In the genomic region with DNA sequence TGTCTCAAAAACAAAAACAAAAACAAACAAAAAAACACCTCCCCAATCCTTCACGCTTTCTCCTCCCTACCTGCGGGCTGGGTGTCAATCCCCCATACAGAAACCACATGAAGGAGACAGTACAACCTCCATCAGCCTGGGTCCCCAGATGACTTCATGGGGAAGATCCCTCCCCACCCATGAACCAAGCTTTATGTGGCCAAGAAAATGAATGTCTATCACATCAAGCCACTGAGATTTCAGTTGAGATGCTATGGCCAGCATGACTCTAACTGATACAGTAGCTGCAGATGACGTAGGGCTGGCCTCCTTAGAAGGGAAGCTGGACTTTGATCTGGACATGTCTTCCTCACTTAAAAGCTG, we compare ENCODE assay signal across 14 cellular contexts. TPM values are rescaled to one million over a fixed set of nuclear protein-coding genes. Genes with fewer than 3 reads are reported as not detected.
A peak's percentile ranks its signal among the peaks of the same experiment; 100 is the strongest.
DNase-seq lines count a peak whose midpoint lies in the region; ATAC-seq and TF ChIP-seq lines count a peak whose summit lies in the region.
"Had no signal": no experiment of that assay in that cellular context is flagged by ENCODE, and none has a peak within 500 bp of the region (broad histone marks: within the 10 kb centered on the region; RNA-seq: fewer than 3 reads in every experiment).

No MANE protein-coding gene starts in this region.

- no peak overlapping the region for H3K4me3 Mint-ChIP-seq in activated CD8-positive, alpha-beta T cell treated with anti-CD3 and anti-CD28 coated beads for 36 hours
- H3K4me3 Mint-ChIP-seq in natural killer cell: no peak overlapping the region

- H3K27ac Mint-ChIP-seq in activated CD8-positive, alpha-beta T cell treated with anti-CD3 and anti-CD28 coated beads for 36 hours: no peak overlapping the region
- no peak overlapping the region for H3K27ac Mint-ChIP-seq in natural killer cell

- H3K27me3 Mint-ChIP-seq in activated CD8-positive, alpha-beta T cell treated with anti-CD3 and anti-CD28 coated beads for 36 hours: no peaks in the 10 kb centered on the region
- H3K27me3 Mint-ChIP-seq in natural killer cell (ENCODE audit: low read depth in 2 of 2): peaks cover 9% of the 10 kb centered on the region in 2 donors

- POLR2A ChIA-PET in activated CD8-positive, alpha-beta T cell treated with anti-CD3 and anti-CD28 coated beads for 36 hours (lab: Charles Lee): interaction anchor here (0.7 to 1.2 kb wide), 4 partner anchors 11 to 226 kb away, joined by 3 read pairs; no protein-coding TSS in a partner anchor

- H3K27ac ChIP-seq in left ventricle myocardium inferior (replicated peaks): peak overlapping the region; percentile 24
- H3K27ac ChIP-seq in aorta (ENCODE audit: low read depth in 1 of 2, low read length in 2 of 2): peak overlapping the region; percentile 84
- H3K27ac ChIP-seq in right atrium auricular region: peak overlapping the region in 1 of 2 donors; percentile 53

- H3K9me3 ChIP-seq in left ventricle myocardium inferior (replicated peaks): peaks cover 3% of the 10 kb centered on the region
- no peaks in the 10 kb centered on the region for H3K9me3 ChIP-seq in aorta (ENCODE audit: control insufficient read depth, low read length)
- H3K9me3 ChIP-seq in right atrium auricular region: peaks cover 0 to 1% of the 10 kb centered on the region in 2 donors

- H3K9me3 Mint-ChIP-seq in activated CD8-positive, alpha-beta T cell treated with anti-CD3 and anti-CD28 coated beads for 36 hours: no peaks in the 10 kb centered on the region
- no peaks in the 10 kb centered on the region for H3K9me3 Mint-ChIP-seq in natural killer cell

- ATAC-seq in left ventricle myocardium superior (no peak), natural killer cell (peak in 2 of 3 donors; percentile 6 to 38), aorta (ENCODE audit: low FRiP score) (no peak), Right ventricle myocardium inferior (no peak)
- ATAC-seq in activated CD8-positive, alpha-beta T cell treated with anti-CD3 and anti-CD28 coated beads for 36 hours: peak; percentile 40

- peaks cover 12% of the 10 kb centered on the region for H3K4me1 Mint-ChIP-seq in activated CD8-positive, alpha-beta T cell treated with anti-CD3 and anti-CD28 coated beads for 36 hours (ENCODE audit: low read depth)
- H3K4me1 Mint-ChIP-seq in natural killer cell: peaks cover 0 to 17% of the 10 kb centered on the region in 2 donors

- intact Hi-C loops in left ventricle myocardium inferior (cut with micrococcal nuclease): loop anchor here (10.0 kb wide), 1 partner anchor 53 kb away; no protein-coding TSS in a partner anchor
- intact Hi-C loops in left ventricle myocardium superior (cut with micrococcal nuclease): loop anchor here (5.0 kb wide), 1 partner anchor 56 kb away; no protein-coding TSS in a partner anchor
- intact Hi-C loops in activated CD8-positive, alpha-beta T cell treated with anti-CD3 and anti-CD28 coated beads for 36 hours (cut with micrococcal nuclease): no loop called here
- intact Hi-C loops in natural killer cell (cut with micrococcal nuclease): no loop called here
- intact Hi-C loops in aorta (cut with DNase I): loop anchor here in 1 of 2 donors (2.0 kb wide), 1 partner anchor 15 kb away; no protein-coding TSS in a partner anchor
- intact Hi-C loops in Right ventricle myocardium inferior (cut with DNase I): no loop called here

- CTCF ChIA-PET in activated CD8-positive, alpha-beta T cell treated with anti-CD3 and anti-CD28 coated beads for 36 hours (lab: Charles Lee): interaction anchor here (0.8 to 11.6 kb wide), 8 partner anchors 8 to 330 kb away, joined by 3 to 136 read pairs (median 6); partner anchors contain the start of genes BNIP5 and MAPK14

- H3K4me1 ChIP-seq in left ventricle myocardium inferior (peaks cover 30% of the 10 kb centered on the region), aorta (ENCODE audit: control insufficient read depth in 1 of 2, insufficient read depth in 2 of 2, low read length in 2 of 2) (no peaks in the 10 kb centered on the region), right atrium auricular region (peaks cover 0 to 20% of the 10 kb centered on the region in 2 donors)

- TF ChIP-seq CTCF in left ventricle myocardium inferior (IDR thresholded peaks at IDR 0.05; ENCODE audit: borderline replicate concordance): no peak
- no peak for TF ChIP-seq CTCF in activated CD8-positive, alpha-beta T cell treated with anti-CD3 and anti-CD28 coated beads for 36 hours (IDR thresholded peaks at IDR 0.05)
- TF ChIP-seq CTCF in natural killer cell (IDR thresholded peaks at IDR 0.05): no peak
- TF ChIP-seq CTCF in right atrium auricular region (IDR thresholded peaks at IDR 0.05): no peak

- no peaks in the 10 kb centered on the region for H3K36me3 ChIP-seq in left ventricle myocardium inferior
- no peaks in the 10 kb centered on the region for H3K36me3 ChIP-seq in aorta (ENCODE audit: control insufficient read depth in 1 of 2, insufficient read depth in 2 of 2, low read length in 1 of 2)
- no peaks in the 10 kb centered on the region for H3K36me3 ChIP-seq in right atrium auricular region

- 78 to 79% methylated on average over 3 of the region's 3 CpGs for WGBS in aorta, 2 donors

- no peak for DNase-seq in left ventricle myocardium inferior
- DNase-seq in left ventricle myocardium superior: no peak
- peak; percentile 30 for DNase-seq in activated CD8-positive, alpha-beta T cell treated with anti-CD3 and anti-CD28 coated beads for 36 hours
- no peak for DNase-seq in natural killer cell
- DNase-seq in aorta: peak in 1 of 2 donors; percentile 5
- no peak for DNase-seq in NCI-H2227 treated with DMSO at 0.1 percent for 48 hours (lab: John Stamatoyannopoulos, UW)
- DNase-seq in right atrium auricular region (ENCODE audit: low spot score): no peak
- no peak for DNase-seq in Right ventricle myocardium inferior (ENCODE audit: missing footprints)
- DNase-seq: activated CD8-positive, alpha-beta memory T cell treated with anti-CD3 and anti-CD28 coated beads, Interleukin-2, amount 50 U/mL, for 48 hours; NCI-H1048; NCI-H524 treated with DMSO at 0.1 percent for 48 hours had no signal

- H3K4me3 ChIP-seq in left ventricle myocardium inferior: no peak overlapping the region
- no peak overlapping the region for H3K4me3 ChIP-seq in aorta (ENCODE audit: low read length in 2 of 2)
- H3K4me3 ChIP-seq in right atrium auricular region: no peak overlapping the region

- no peaks in the 10 kb centered on the region for H3K36me3 Mint-ChIP-seq in activated CD8-positive, alpha-beta T cell treated with anti-CD3 and anti-CD28 coated beads for 36 hours (ENCODE audit: low read depth)
- H3K36me3 Mint-ChIP-seq in natural killer cell: no peaks in the 10 kb centered on the region

- peaks cover 63% of the 10 kb centered on the region for H3K27me3 ChIP-seq in left ventricle myocardium inferior (ENCODE audit: low read depth)
- H3K27me3 ChIP-seq in aorta (ENCODE audit: control insufficient read depth in 1 of 2, insufficient read depth in 2 of 2, low read length in 1 of 2): no peaks in the 10 kb centered on the region
- no peaks in the 10 kb centered on the region for H3K27me3 ChIP-seq in right atrium auricular region

RNA-seq across cellular contexts. Expression of gene BNIP5, which starts 21.2 kb away (rescaled TPM):
- not detected for total RNA-seq in left ventricle myocardium inferior
- not detected for total RNA-seq in left ventricle myocardium superior
- not detected for total RNA-seq in activated CD8-positive, alpha-beta T cell treated with anti-CD3 and anti-CD28 coated beads for 36 hours
- total RNA-seq in natural killer cell: not detected
- total RNA-seq in aorta: not detected
- 1 to 10 TPM in 1 of 2 donors, not detected in 1; 2.3 TPM for polyA plus RNA-seq in aorta
- total RNA-seq in right atrium auricular region: not detected
- total RNA-seq in Right ventricle myocardium inferior: not detected
- total RNA-seq: glomerular endothelial cell, kidney epithelial cell had no signal
- polyA plus RNA-seq: neural cell had no signal

RNA-seq across cellular contexts. Expression of gene ETV7, which starts 29.6 kb away (rescaled TPM):
- total RNA-seq in left ventricle myocardium inferior (not detected), left ventricle myocardium superior (0.15 TPM), natural killer cell (1 to 10 TPM in 2 of 3 donors, under 1 TPM in 1; 0.96 to 2.8 (median 1.7) TPM), aorta (1 to 10 TPM; 2.2 to 2.8 TPM), right atrium auricular region (under 1 TPM; 0.33 to 0.43 TPM), Right ventricle myocardium inferior (0.38 TPM)
- under 1 TPM; 0.51 to 0.86 TPM for total RNA-seq in activated CD8-positive, alpha-beta T cell treated with anti-CD3 and anti-CD28 coated beads for 36 hours
- 1 to 10 TPM; 3.4 to 5.4 TPM for polyA plus RNA-seq in aorta
- polyA plus RNA-seq: neural cell had no signal

Comparison
In these comparisons a context has a peak if more than half of its experiments do, and no peak if none do; other contexts are left out.
1. intact Hi-C loops: an anchor here in left ventricle myocardium inferior (10.0 kb wide) and left ventricle myocardium superior (5.0 kb wide); none called in activated CD8-positive, alpha-beta T cell treated with anti-CD3 and anti-CD28 coated beads for 36 hours, natural killer cell and Right ventricle myocardium inferior.
2. ATAC-seq: peak in activated CD8-positive, alpha-beta T cell treated with anti-CD3 and anti-CD28 coated beads for 36 hours (single experiment) and natural killer cell (2 of 3); none in left ventricle myocardium superior (single experiment), aorta (single experiment) and Right ventricle myocardium inferior (single experiment).